ENCODE assay signal across 1 cellular context in the genomic region with DNA sequence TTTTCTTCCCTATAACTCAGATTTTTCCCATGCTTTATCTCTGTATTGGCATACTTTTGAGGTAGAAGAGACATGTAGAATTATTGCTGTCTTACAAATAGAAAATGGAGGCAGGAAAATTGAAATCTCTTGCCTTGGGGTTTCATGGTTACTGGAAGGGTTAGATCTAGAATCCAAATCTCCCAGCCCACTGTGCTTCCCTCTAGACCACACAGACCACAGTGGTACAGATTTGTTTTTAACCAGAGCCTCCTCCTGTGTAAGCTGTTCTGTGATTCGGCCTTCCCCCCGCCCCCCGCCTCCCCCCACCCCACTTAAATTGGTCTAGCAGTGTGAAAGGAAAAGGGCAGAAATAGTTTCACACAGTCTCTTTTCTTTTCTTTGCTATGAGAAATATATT.
TF ChIP-seq lines count a peak whose summit lies in the region.

No MANE protein-coding gene starts in this region.

TF ChIP-seq in GM23338, 12 proteins besides CTCF, POLR2A, EP300 and RAD21 (continued from another document):
- TF ChIP-seq, protein P1, sequence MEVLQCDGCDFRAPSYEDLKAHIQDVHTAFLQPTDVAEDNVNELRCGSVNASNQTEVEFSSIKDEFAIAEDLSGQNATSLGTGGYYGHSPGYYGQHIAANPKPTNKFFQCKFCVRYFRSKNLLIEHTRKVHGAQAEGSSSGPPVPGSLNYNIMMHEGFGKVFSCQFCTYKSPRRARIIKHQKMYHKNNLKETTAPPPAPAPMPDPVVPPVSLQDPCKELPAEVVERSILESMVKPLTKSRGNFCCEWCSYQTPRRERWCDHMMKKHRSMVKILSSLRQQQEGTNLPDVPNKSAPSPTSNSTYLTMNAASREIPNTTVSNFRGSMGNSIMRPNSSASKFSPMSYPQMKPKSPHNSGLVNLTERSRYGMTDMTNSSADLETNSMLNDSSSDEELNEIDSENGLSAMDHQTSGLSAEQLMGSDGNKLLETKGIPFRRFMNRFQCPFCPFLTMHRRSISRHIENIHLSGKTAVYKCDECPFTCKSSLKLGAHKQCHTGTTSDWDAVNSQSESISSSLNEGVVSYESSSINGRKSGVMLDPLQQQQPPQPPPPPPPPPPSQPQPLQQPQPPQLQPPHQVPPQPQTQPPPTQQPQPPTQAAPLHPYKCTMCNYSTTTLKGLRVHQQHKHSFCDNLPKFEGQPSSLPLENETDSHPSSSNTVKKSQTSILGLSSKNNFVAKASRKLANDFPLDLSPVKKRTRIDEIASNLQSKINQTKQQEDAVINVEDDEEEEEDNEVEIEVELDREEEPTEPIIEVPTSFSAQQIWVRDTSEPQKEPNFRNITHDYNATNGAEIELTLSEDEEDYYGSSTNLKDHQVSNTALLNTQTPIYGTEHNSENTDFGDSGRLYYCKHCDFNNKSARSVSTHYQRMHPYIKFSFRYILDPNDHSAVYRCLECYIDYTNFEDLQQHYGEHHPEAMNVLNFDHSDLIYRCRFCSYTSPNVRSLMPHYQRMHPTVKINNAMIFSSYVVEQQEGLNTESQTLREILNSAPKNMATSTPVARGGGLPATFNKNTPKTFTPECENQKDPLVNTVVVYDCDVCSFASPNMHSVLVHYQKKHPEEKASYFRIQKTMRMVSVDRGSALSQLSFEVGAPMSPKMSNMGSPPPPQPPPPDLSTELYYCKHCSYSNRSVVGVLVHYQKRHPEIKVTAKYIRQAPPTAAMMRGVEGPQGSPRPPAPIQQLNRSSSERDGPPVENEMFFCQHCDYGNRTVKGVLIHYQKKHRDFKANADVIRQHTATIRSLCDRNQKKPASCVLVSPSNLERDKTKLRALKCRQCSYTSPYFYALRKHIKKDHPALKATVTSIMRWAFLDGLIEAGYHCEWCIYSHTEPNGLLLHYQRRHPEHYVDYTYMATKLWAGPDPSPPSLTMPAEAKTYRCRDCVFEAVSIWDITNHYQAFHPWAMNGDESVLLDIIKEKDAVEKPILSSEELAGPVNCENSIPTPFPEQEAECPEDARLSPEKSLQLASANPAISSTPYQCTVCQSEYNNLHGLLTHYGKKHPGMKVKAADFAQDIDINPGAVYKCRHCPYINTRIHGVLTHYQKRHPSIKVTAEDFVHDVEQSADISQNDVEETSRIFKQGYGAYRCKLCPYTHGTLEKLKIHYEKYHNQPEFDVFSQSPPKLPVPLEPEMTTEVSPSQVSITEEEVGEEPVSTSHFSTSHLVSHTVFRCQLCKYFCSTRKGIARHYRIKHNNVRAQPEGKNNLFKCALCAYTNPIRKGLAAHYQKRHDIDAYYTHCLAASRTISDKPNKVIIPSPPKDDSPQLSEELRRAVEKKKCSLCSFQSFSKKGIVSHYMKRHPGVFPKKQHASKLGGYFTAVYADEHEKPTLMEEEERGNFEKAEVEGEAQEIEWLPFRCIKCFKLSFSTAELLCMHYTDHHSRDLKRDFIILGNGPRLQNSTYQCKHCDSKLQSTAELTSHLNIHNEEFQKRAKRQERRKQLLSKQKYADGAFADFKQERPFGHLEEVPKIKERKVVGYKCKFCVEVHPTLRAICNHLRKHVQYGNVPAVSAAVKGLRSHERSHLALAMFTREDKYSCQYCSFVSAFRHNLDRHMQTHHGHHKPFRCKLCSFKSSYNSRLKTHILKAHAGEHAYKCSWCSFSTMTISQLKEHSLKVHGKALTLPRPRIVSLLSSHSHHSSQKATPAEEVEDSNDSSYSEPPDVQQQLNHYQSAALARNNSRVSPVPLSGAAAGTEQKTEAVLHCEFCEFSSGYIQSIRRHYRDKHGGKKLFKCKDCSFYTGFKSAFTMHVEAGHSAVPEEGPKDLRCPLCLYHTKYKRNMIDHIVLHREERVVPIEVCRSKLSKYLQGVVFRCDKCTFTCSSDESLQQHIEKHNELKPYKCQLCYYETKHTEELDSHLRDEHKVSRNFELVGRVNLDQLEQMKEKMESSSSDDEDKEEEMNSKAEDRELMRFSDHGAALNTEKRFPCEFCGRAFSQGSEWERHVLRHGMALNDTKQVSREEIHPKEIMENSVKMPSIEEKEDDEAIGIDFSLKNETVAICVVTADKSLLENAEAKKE (CRISPR knock-in tag; IDR thresholded peaks at IDR 0.05), result no peak
- TF ChIP-seq CREB1 (CRISPR knock-in tag; IDR thresholded peaks at IDR 0.05; ENCODE audit: low read depth), result no peak
- no peak for TF ChIP-seq POLR2AphosphoS5 (IDR thresholded peaks at IDR 0.05; ENCODE audit: low read depth)
- no peak for TF ChIP-seq ZNF331 (CRISPR knock-in tag; IDR thresholded peaks at IDR 0.05; ENCODE audit: low read depth)
- TF ChIP-seq STAT1 (IDR thresholded peaks at IDR 0.05; ENCODE audit: unreplicated experiment), result no peak
- TF ChIP-seq, protein P2, sequence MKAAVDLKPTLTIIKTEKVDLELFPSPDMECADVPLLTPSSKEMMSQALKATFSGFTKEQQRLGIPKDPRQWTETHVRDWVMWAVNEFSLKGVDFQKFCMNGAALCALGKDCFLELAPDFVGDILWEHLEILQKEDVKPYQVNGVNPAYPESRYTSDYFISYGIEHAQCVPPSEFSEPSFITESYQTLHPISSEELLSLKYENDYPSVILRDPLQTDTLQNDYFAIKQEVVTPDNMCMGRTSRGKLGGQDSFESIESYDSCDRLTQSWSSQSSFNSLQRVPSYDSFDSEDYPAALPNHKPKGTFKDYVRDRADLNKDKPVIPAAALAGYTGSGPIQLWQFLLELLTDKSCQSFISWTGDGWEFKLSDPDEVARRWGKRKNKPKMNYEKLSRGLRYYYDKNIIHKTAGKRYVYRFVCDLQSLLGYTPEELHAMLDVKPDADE (IDR thresholded peaks at IDR 0.05), result no peak
- no peak for TF ChIP-seq JUNB (IDR thresholded peaks at IDR 0.05; ENCODE audit: unreplicated experiment)
- no peak for TF ChIP-seq EZH2 (IDR thresholded peaks at IDR 0.05; ENCODE audit: low read depth, unreplicated experiment)
- TF ChIP-seq EZH2phosphoT487 (IDR thresholded peaks at IDR 0.05; ENCODE audit: unreplicated experiment), result no peak
- TF ChIP-seq NANOG (IDR thresholded peaks at IDR 0.05; ENCODE audit: borderline replicate concordance), result no peak
- TF ChIP-seq REST (IDR thresholded peaks at IDR 0.05; ENCODE audit: unreplicated experiment), result no peak
TF ChIP-seq in GM23338: peak in this region for 0.
